ENCODE assay signal across 19 cellular contexts in the genomic region with DNA sequence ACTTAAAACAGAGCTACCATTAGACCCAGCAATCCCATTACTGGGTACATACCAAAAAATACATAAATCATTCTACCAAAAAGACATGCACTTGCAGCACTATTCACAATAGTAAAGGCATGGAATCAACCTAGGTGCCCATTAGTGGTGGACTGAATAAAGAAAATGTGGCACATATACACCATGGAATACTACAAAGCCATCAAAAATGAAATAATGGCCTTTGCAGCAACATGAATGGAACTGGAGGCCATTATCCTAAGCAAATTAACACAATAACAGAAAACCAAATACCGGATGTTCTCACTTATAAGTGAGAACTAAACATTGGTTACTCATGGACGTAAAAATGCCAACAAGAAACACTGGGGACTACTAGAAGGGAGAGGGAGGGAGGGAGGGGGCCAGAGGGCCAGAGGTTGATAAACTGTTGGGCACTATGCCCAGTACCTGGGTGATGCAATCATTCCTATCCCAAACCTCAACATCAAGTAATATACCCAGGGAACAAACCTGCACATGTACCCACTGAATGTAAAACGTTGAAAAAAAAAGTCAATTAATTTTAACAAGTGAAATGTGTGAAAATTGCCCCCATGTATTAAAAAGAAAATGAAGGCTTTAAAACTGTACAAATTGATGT. TPM values are rescaled to one million over a fixed set of nuclear protein-coding genes. Genes with fewer than 3 reads are reported as not detected.
"Had no signal": no experiment of that assay in that cellular context is flagged by ENCODE, and none has a peak within 500 bp of the region (broad histone marks: within the 10 kb centered on the region; RNA-seq: fewer than 3 reads in every experiment).

No MANE protein-coding gene starts in this region.

- H3K9me3 Mint-ChIP-seq: activated T-helper 2 cell treated with anti-CD3 and anti-CD28 coated beads, Interferon-gamma antibody, Interleukin-2, Interleukin-4, amounts not matched to agents 10 μg/mL and 5 μg/mL and 100 μg/mL, durations not matched to agents 14 hours and 24 hours and 36 hours; brain; immature natural killer cell; natural killer cell treated with Interleukin-12 subunit alpha and Interleukin-12 subunit beta and Interleukin-15 and Interleukin-18, amount 100 ng/mL, for 72 hours; type B pancreatic cell had no signal

- H3K36me3 ChIP-seq: suprapubic skin had no signal

- H3K4me3 ChIP-seq: mucosa of descending colon, suprapubic skin had no signal

- ATAC-seq: left cardiac atrium; mucosa of descending colon; natural killer cell treated with Interleukin-12 subunit alpha and Interleukin-12 subunit beta and Interleukin-15 and Interleukin-18, amount 100 ng/mL, for 72 hours; sciatic nerve had no signal

- H3K27ac Mint-ChIP-seq: activated T-helper 2 cell treated with anti-CD3 and anti-CD28 coated beads, Interferon-gamma antibody, Interleukin-2, Interleukin-4, amounts not matched to agents 10 μg/mL and 5 μg/mL and 100 μg/mL, durations not matched to agents 14 hours and 24 hours and 36 hours; brain; immature natural killer cell; natural killer cell treated with Interleukin-12 subunit alpha and Interleukin-12 subunit beta and Interleukin-15 and Interleukin-18, amount 100 ng/mL, for 72 hours; progenitor cell of endocrine pancreas; type B pancreatic cell had no signal

- H3K36me3 Mint-ChIP-seq: natural killer cell treated with Interleukin-12 subunit alpha and Interleukin-12 subunit beta and Interleukin-15 and Interleukin-18, amount 100 ng/mL, for 72 hours had no signal

- H3K4me3 Mint-ChIP-seq: brain; immature natural killer cell; natural killer cell treated with Interleukin-12 subunit alpha and Interleukin-12 subunit beta and Interleukin-15 and Interleukin-18, amount 100 ng/mL, for 72 hours; type B pancreatic cell had no signal

- H3K4me1 Mint-ChIP-seq: brain had no signal

- H3K27me3 Mint-ChIP-seq: brain; natural killer cell treated with Interleukin-12 subunit alpha and Interleukin-12 subunit beta and Interleukin-15 and Interleukin-18, amount 100 ng/mL, for 72 hours; progenitor cell of endocrine pancreas; type B pancreatic cell had no signal

- H3K9me3 ChIP-seq: mucosa of descending colon, suprapubic skin had no signal

- H3K4me1 ChIP-seq: suprapubic skin had no signal

- DNase-seq: activated CD4-positive, alpha-beta T cell treated with anti-CD3 and anti-CD28 coated beads for 4 hours; activated naive CD4-positive, alpha-beta T cell treated with anti-CD3 and anti-CD28 coated beads, Interleukin-2, amount 50 U/mL, for 16 hours; activated T-cell treated with anti-CD3 and anti-CD28 coated beads for 4 hours; amniotic stem cell; cerebellar nuclear complex; dermis blood vessel endothelial cell; immature natural killer cell; left cardiac atrium; mucosa of descending colon; occipital lobe; stimulated activated CD4-positive, alpha-beta T cell treated with anti-CD3 and anti-CD28 coated beads, Interleukin-2, amount 100 ng/mL, for 24 hours; stimulated activated naive CD4-positive, alpha-beta T cell treated with Interleukin-2 at 50 U/mL for 16 hours had no signal

- H3K27ac ChIP-seq: suprapubic skin had no signal

- H3K27me3 ChIP-seq: suprapubic skin had no signal

RNA-seq across cellular contexts. Expression of a gene that starts 24.5 kb away (rescaled TPM):
- total RNA-seq: occipital lobe, progenitor cell of endocrine pancreas had no signal
